ENCODE assay signal across 28 cellular contexts in the genomic region with DNA sequence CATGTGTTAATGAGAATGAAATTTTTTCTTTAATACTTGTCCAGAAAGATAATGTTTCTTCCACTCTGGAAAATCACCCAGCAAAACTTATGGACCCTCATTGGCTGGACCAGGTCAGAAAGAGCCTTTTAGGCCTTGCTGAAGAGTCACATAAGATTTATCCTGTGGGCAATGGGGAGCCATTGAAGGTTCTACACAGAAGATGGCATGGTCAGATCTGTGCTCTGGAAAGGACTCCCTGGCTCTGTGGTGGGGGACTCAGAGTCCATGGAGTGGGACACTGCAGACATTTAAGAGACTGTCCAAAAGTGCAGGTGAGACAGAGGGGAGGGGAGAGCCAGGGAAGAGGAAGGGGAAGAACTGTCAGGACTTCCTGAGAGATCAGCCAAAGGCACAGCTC.
DNase-seq lines count a peak whose midpoint lies in the region; ATAC-seq, FAIRE-seq and TF ChIP-seq lines count a peak whose summit lies in the region.
"Had no signal": no experiment of that assay in that cellular context is flagged by ENCODE, and none has a peak within 500 bp of the region (broad histone marks: within the 10 kb centered on the region; RNA-seq: fewer than 3 reads in every experiment).

No MANE protein-coding gene starts in this region.

- H3K18ac ChIP-seq in IMR-90 (ENCODE audit: low read depth, low read length) = no peak overlapping the region

- in situ Hi-C loops in IMR-90 (cut with MboI; ENCODE audit: low sequenced_read_pairs) = loop anchor here (10.0 kb wide), 1 partner anchor 63 kb away; a partner anchor contains a TSS
- in situ Hi-C loops in HepG2 (cut with HindIII; ENCODE audit: extremely low pct_ligation_motif_present, low pct_unique_long_range_greater_than_20kb) = loop anchor here (5.0 kb wide), 1 partner anchor 66 kb away; a partner anchor contains a TSS

- no peaks in the 10 kb centered on the region for H4K20me1 ChIP-seq in IMR-90 (ENCODE audit: insufficient read depth, low read length)
- H4K20me1 ChIP-seq in HepG2 (ENCODE audit: insufficient read depth, low read length) = no peaks in the 10 kb centered on the region

- no peak overlapping the region for H3K23ac ChIP-seq in IMR-90 (ENCODE audit: low read depth, low read length)

- H3K9ac ChIP-seq in IMR-90 (ENCODE audit: low read depth, low read length) (no peak overlapping the region), HepG2 (ENCODE audit: insufficient read depth, low read depth, low read length) (no peak overlapping the region)

- peak overlapping the region; percentile 78 for H4K91ac ChIP-seq in IMR-90 (ENCODE audit: insufficient read depth, low read depth, low read length)

- BruUV-seq in IMR-90 (replicated peaks; lab: Mats Ljungman, UMichigan) = no TSS peak
- BruUV-seq in HepG2 (replicated peaks; lab: Mats Ljungman, UMichigan) = no TSS peak

- POLR2A ChIA-PET in A549 (lab: Yijun Ruan, JAX) = no interaction called here
- POLR2A ChIA-PET in IMR-90 (lab: Charles Lee; ENCODE audit: unreplicated experiment) = no interaction called here
- POLR2A ChIA-PET in HepG2 (lab: Yijun Ruan, JAX) = no interaction called here

- no peak overlapping the region for H2AK9ac ChIP-seq in IMR-90 (replicated peaks; ENCODE audit: low read depth, low read length, poor library complexity)

- no peak for TF ChIP-seq EP300 in A549 (IDR thresholded peaks at IDR 0.05)
- no peak for TF ChIP-seq EP300 in HepG2 (IDR thresholded peaks at IDR 0.05; ENCODE audit: low read depth in 2 of 2, low read length in 2 of 2)
- no peak for TF ChIP-seq EP300 in HepG2 (CRISPR knock-in tag; IDR thresholded peaks at IDR 0.05; ENCODE audit: borderline replicate concordance)
- TF ChIP-seq EP300 in sigmoid colon (IDR thresholded peaks at IDR 0.05) = no peak

- peak overlapping the region; percentile 80; the same call in 1 of the 2 replicates for H2AK5ac ChIP-seq in IMR-90 (ENCODE audit: low read depth, low read length)

- ATAC-seq in A549 (no peak), IMR-90 (ENCODE audit: low read depth) (no peak), HepG2 (no peak), HG02798 (IDR thresholded peaks at IDR 0.05; ENCODE audit: poor library complexity, unreplicated experiment) (no peak), HG03159 (IDR thresholded peaks at IDR 0.05; ENCODE audit: unreplicated experiment) (no peak), HG03521 (IDR thresholded peaks at IDR 0.05; ENCODE audit: unreplicated experiment) (no peak)
- ATAC-seq: GM12878, left ventricle myocardium superior had no signal

- TF ChIP-seq CTCF in A549 (IDR thresholded peaks at IDR 0.05) (no peak), IMR-90 (conservative IDR thresholded peaks at IDR 0.05; ENCODE audit: low read depth, low read length) (no peak), HepG2 (CRISPR knock-in tag; IDR thresholded peaks at IDR 0.05) (no peak), sigmoid colon (IDR thresholded peaks at IDR 0.05) (no peak)

- intact Hi-C loops in IMR-90 (cut with micrococcal nuclease) = loop anchor here (2.0 kb wide), 1 partner anchor 45 kb away; no protein-coding TSS in a partner anchor
- intact Hi-C loops in HepG2 (cut with micrococcal nuclease; ENCODE audit: unreplicated experiment) = no loop called here
- intact Hi-C loops in sigmoid colon (cut with DNase I) = no loop called here

- no peak for TF ChIP-seq RAD21 in A549 (conservative IDR thresholded peaks at IDR 0.05 in 1 of 2, IDR thresholded peaks at IDR 0.05 in 1 of 2)
- no peak for TF ChIP-seq RAD21 in IMR-90 (IDR thresholded peaks at IDR 0.05; ENCODE audit: low read length)
- TF ChIP-seq RAD21 in HepG2 (CRISPR knock-in tag; IDR thresholded peaks at IDR 0.05) = no peak

- H3K4me1 ChIP-seq in A549 (peaks cover 50% of the 10 kb centered on the region), IMR-90 (ENCODE audit: control insufficient read depth, insufficient read depth, low read length) (peaks cover 20% of the 10 kb centered on the region), HepG2 (ENCODE audit: insufficient read depth, low read length) (peaks cover 92% of the 10 kb centered on the region), sigmoid colon (peaks cover 0 to 87% (median 80%) of the 10 kb centered on the region in 4 donors)

- peak overlapping the region; percentile 62 for H2BK120ac ChIP-seq in IMR-90 (ENCODE audit: low read depth, low read length)

- H3K36me3 ChIP-seq in IMR-90 (ENCODE audit: control insufficient read depth, insufficient read depth, low read length) (no peaks in the 10 kb centered on the region), HepG2 (replicated peaks in 1 of 2; ENCODE audit: control insufficient read depth in 1 of 2, insufficient read depth in 2 of 2, low read length in 2 of 2) (no peaks in the 10 kb centered on the region), sigmoid colon (no peaks in the 10 kb centered on the region)

- H3K4me3 ChIP-seq in A549 (no peak overlapping the region), IMR-90 (ENCODE audit: insufficient read depth, low read depth, low read length) (no peak overlapping the region), HepG2 (replicated peaks in 1 of 3; ENCODE audit: insufficient read depth in 1 of 3, low read depth in 2 of 3, low read length in 3 of 3) (no peak overlapping the region), sigmoid colon (no peak overlapping the region)
- H3K4me3 ChIP-seq: GM12878, skin epidermis had no signal

- dilution Hi-C loops in IMR-90 (cut with HindIII; ENCODE audit: low sequenced_read_pairs, unreplicated experiment) = no loop called here

- peak overlapping the region; percentile 76 for H3K4ac ChIP-seq in IMR-90 (ENCODE audit: low read depth, low read length)

- FAIRE-seq in A549 (lab: Jason Lieb, UNC) (no peak), HepG2 (lab: Jason Lieb, UNC) (no peak), GM12891 (lab: Jason Lieb, UNC) (no peak)
- FAIRE-seq: GM12878, H54, islet of Langerhans had no signal

- H3K9me3 ChIP-seq in A549 = no peaks in the 10 kb centered on the region
- no peaks in the 10 kb centered on the region for H3K9me3 ChIP-seq in IMR-90 (ENCODE audit: control insufficient read depth, insufficient read depth, low read length)
- no peaks in the 10 kb centered on the region for H3K9me3 ChIP-seq in HepG2 (ENCODE audit: low read length)
- H3K9me3 ChIP-seq in sigmoid colon = no peaks in the 10 kb centered on the region

- peak overlapping the region; percentile 38; the same call in 2 of the 3 replicates for H2BK15ac ChIP-seq in IMR-90 (ENCODE audit: low read depth, low read length)

- no peaks in the 10 kb centered on the region for H3K79me2 ChIP-seq in HepG2 (ENCODE audit: insufficient read depth, low read length)

- H3K4me2 ChIP-seq in A549 = no peak overlapping the region
- no peak overlapping the region for H3K4me2 ChIP-seq in IMR-90 (ENCODE audit: low read depth, low read length)
- no peak overlapping the region for H3K4me2 ChIP-seq in HepG2 (ENCODE audit: low read depth, low read length)

- no peak overlapping the region for H2AFZ ChIP-seq in IMR-90 (replicated peaks; ENCODE audit: low read length, poor library complexity)
- H2AFZ ChIP-seq in HepG2 (ENCODE audit: low read length) = no peak overlapping the region

- 0 out of 2 replicates have a peak overlapping the region, but pooled peaks have one; percentile 38 for H2BK20ac ChIP-seq in IMR-90 (ENCODE audit: low read depth, low read length)

- peak overlapping the region; percentile 40 to 82; a peak in 4 of 6 replicates for H3K27ac ChIP-seq in A549
- H3K27ac ChIP-seq in IMR-90 (ENCODE audit: insufficient read depth, low read length) = no peak overlapping the region
- no peak overlapping the region for H3K27ac ChIP-seq in HepG2 (ENCODE audit: extremely low read length, insufficient read depth, low read length)
- peak overlapping the region; percentile 88 to 92 (median 89) for H3K27ac ChIP-seq in sigmoid colon

- no peak overlapping the region; the same call in 1 of the 2 replicates for H3K14ac ChIP-seq in IMR-90 (replicated peaks; ENCODE audit: low read depth, low read length)

- peaks cover 4% of the 10 kb centered on the region for H3K9me1 ChIP-seq in IMR-90 (ENCODE audit: insufficient read depth, low read length)

- peaks cover 7% of the 10 kb centered on the region; the same call in 1 of the 2 replicates for H3K27me3 ChIP-seq in IMR-90 (ENCODE audit: control insufficient read depth, insufficient read depth, low read length)
- H3K27me3 ChIP-seq in HepG2 (ENCODE audit: control insufficient read depth in 1 of 2, insufficient read depth in 2 of 2, low read length in 2 of 2) = peaks cover 2 to 19% of the 10 kb centered on the region in 2 experiments; a peak in 3 of 5 replicates
- H3K27me3 ChIP-seq in sigmoid colon = no peaks in the 10 kb centered on the region

- DNase-seq in A549 (ENCODE audit: low read depth in 1 of 2, low spot score in 1 of 2) (no peak), IMR-90 (no peak), HepG2 (ENCODE audit: low spot score) (no peak), sigmoid colon (no peak), GM12891 (ENCODE audit: insufficient read length, low spot score) (no peak)
- DNase-seq: activated CD4-positive, alpha-beta memory T cell treated with anti-CD3 and anti-CD28 coated beads, Interleukin-2, amount 10 ng/mL, durations not matched to agents 7 days and 5 days; activated CD4-positive, alpha-beta T cell treated with anti-CD3 and anti-CD28 coated beads for 1 hour; C1 segment of cervical spinal cord; caudate nucleus; COR-L47; cortex of kidney; effector memory CD4-positive, alpha-beta T cell; left ventricle myocardium superior; midbrain; MV-4-11; naive B cell; NCI-H146; NCI-H2107; occipital lobe; SIG-M5; stimulated activated naive CD4-positive, alpha-beta T cell treated with Interleukin-2 at 50 U/mL for 16 hours had no signal

- CTCF ChIA-PET in A549 (lab: Yijun Ruan, JAX) (no interaction called here), IMR-90 (lab: Yijun Ruan, JAX) (no interaction called here), HepG2 (lab: Yijun Ruan, JAX; ENCODE audit: low intra/inter-chr PET ratio, low total read pairs) (no interaction called here)

- TF ChIP-seq POLR2A in A549 (IDR thresholded peaks at IDR 0.05; ENCODE audit: low read length) (no peak), IMR-90 (IDR thresholded peaks at IDR 0.05; ENCODE audit: low read depth, low read length) (no peak), HepG2 (IDR thresholded peaks at IDR 0.05; ENCODE audit: insufficient read depth in 1 of 2, low read depth in 2 of 2, low read length in 2 of 2) (no peak), sigmoid colon (IDR thresholded peaks at IDR 0.05) (no peak), GM12891 (IDR thresholded peaks at IDR 0.05; ENCODE audit: low read depth, low read length) (no peak)

- H3K79me1 ChIP-seq in IMR-90 (ENCODE audit: low read depth in 1 of 2, low read length in 2 of 2) = no peaks in the 10 kb centered on the region

- no peak overlapping the region for H4K5ac ChIP-seq in IMR-90 (ENCODE audit: low read depth, low read length)

- H2BK5ac ChIP-seq in IMR-90 (ENCODE audit: low read depth, low read length, poor library complexity, severe bottlenecking) = no peak overlapping the region

- H4K8ac ChIP-seq in IMR-90 (ENCODE audit: low read depth in 2 of 2, low read length in 2 of 2) = no peak overlapping the region; a peak in 1 of 4 replicates

- H3K56ac ChIP-seq in IMR-90 (ENCODE audit: extremely low read depth, insufficient read depth, low read length) = no peak overlapping the region

TF ChIP-seq in IMR-90, 13 proteins besides CTCF, POLR2A, EP300 and RAD21 (continues in another document):
- no peak for TF ChIP-seq SMC3 (IDR thresholded peaks at IDR 0.05; ENCODE audit: low read depth, low read length)

TF ChIP-seq in GM12891, 5 proteins besides CTCF, POLR2A, EP300 and RAD21 (continues in another document):
- TF ChIP-seq POLR2AphosphoS5 (IDR thresholded peaks at IDR 0.05; ENCODE audit: low read depth, low read length) (no peak), POU2F2 (IDR thresholded peaks at IDR 0.05; ENCODE audit: low read depth, low read length) (no peak)

Comparison
In these comparisons a context has a peak if more than half of its experiments do, and no peak if none do; other contexts are left out.
1. H3K27ac ChIP-seq: peak in A549 (2 of 2) and sigmoid colon (4 of 4); none in IMR-90 (single experiment) and HepG2 (single experiment).